In the genomic region with DNA sequence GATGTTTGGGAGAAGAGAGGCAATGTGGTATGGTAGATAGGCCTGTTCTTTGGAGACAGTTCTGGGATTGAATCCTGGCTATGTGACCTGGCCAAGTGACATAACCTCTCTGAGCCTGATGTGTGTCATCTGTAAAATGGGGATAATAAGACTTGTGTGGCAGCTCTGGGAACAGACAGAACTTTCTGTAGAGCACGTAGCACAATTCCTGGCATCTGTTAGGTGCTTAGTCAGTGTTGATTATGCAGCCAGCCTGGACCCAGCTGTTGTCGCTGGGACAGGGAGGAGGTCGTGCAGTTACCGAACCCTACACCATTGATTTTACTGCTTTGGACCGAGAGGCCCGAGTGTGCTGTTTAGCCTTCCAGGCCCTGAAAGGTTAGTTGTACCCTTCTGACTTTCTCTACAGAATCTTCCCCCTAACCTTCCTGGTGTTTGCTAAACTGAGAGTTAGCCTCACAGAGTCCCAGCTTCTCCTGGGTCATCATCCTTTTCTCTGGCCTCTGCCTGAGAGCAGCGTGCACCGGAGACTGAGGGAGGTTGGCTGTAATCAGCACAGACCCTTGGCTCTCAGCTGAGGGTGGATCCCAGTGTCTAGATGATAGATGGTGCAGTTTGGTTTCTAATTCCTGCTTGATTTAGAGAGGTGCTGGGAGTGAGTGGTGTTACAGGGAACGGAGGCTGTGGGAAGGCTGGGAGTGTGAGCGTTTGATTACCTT, we compare ENCODE assay signal across 13 cellular contexts. TPM values are rescaled to one million over a fixed set of nuclear protein-coding genes. Genes with fewer than 3 reads are reported as not detected.
A peak's percentile ranks its signal among the peaks of the same experiment; 100 is the strongest.
DNase-seq lines count a peak whose midpoint lies in the region; ATAC-seq and TF ChIP-seq lines count a peak whose summit lies in the region.
"Had no signal": no experiment of that assay in that cellular context is flagged by ENCODE, and none has a peak within 500 bp of the region (broad histone marks: within the 10 kb centered on the region; RNA-seq: fewer than 3 reads in every experiment).

No MANE protein-coding gene starts in this region.

- no peak overlapping the region for H3K4me3 ChIP-seq in left ventricle myocardium inferior
- H3K4me3 ChIP-seq in psoas muscle: peak overlapping the region; percentile 52

- H3K27me3 ChIP-seq in left ventricle myocardium inferior (ENCODE audit: low read depth) (no peaks in the 10 kb centered on the region), psoas muscle (ENCODE audit: insufficient read depth in 3 of 3, low read length in 2 of 3) (no peaks in the 10 kb centered on the region)

- H3K36me3 ChIP-seq in left ventricle myocardium inferior: no peaks in the 10 kb centered on the region
- H3K36me3 ChIP-seq in psoas muscle (ENCODE audit: insufficient read depth in 1 of 2, low read depth in 1 of 2): no peaks in the 10 kb centered on the region

- H3K27ac ChIP-seq in left ventricle myocardium inferior (replicated peaks): peak overlapping the region; percentile 80
- H3K27ac ChIP-seq in psoas muscle: peak overlapping the region; percentile 91

- H3K27ac Mint-ChIP-seq in activated T-helper 17 cell treated with anti-CD3 and anti-CD28 coated beads, Interleukin-2, amount 50 U/mL, for 72 hours: peak overlapping the region; percentile 48
- H3K27ac Mint-ChIP-seq in activated naive CD4-positive, alpha-beta T cell treated with anti-CD3 and anti-CD28 coated beads, Interleukin-2, amount 50 U/mL, for 72 hours: no peak overlapping the region
- H3K27ac Mint-ChIP-seq in activated naive CD4-positive, alpha-beta T cell treated with anti-CD3 and anti-CD28 coated beads, Interleukin-2, amount 10 ng/mL, durations not matched to agents 7 days and 5 days: no peak overlapping the region

- H3K4me1 ChIP-seq in left ventricle myocardium inferior (peaks cover 57% of the 10 kb centered on the region), psoas muscle (peaks cover 67% of the 10 kb centered on the region)

- DNase-seq in DMS 273 (lab: John Stamatoyannopoulos, UW; ENCODE audit: unreplicated experiment): peak; percentile 77
- peak; percentile 49 for DNase-seq in left ventricle myocardium inferior
- DNase-seq in psoas muscle: peak in 1 of 2 donors; percentile 72
- DNase-seq in activated naive CD4-positive, alpha-beta T cell treated with anti-CD3 and anti-CD28 coated beads, Interleukin-2, amount 50 U/mL, for 72 hours (ENCODE audit: low spot score in 2 of 2): no peak
- no peak for DNase-seq in activated naive CD4-positive, alpha-beta T cell treated with anti-CD3 and anti-CD28 coated beads, Interleukin-2, amount 10 ng/mL, durations not matched to agents 7 days and 5 days
- no peak for DNase-seq in NCI-H2107 (lab: John Stamatoyannopoulos, UW)
- DNase-seq: activated naive CD4-positive, alpha-beta T cell treated with anti-CD3 and anti-CD28 coated beads, Interleukin-2, amount 50 U/mL, for 16 hours; effector memory CD8-positive, alpha-beta T cell; NCI-H226; retina had no signal

- no peaks in the 10 kb centered on the region for H3K9me3 Mint-ChIP-seq in activated T-helper 17 cell treated with anti-CD3 and anti-CD28 coated beads, Interleukin-2, amount 50 U/mL, for 72 hours
- H3K9me3 Mint-ChIP-seq in activated naive CD4-positive, alpha-beta T cell treated with anti-CD3 and anti-CD28 coated beads, Interleukin-2, amount 50 U/mL, for 72 hours: no peaks in the 10 kb centered on the region
- H3K9me3 Mint-ChIP-seq in activated naive CD4-positive, alpha-beta T cell treated with anti-CD3 and anti-CD28 coated beads, Interleukin-2, amount 10 ng/mL, durations not matched to agents 7 days and 5 days: no peaks in the 10 kb centered on the region
- H3K9me3 Mint-ChIP-seq: effector memory CD8-positive, alpha-beta T cell had no signal

- H3K36me3 Mint-ChIP-seq in activated T-helper 17 cell treated with anti-CD3 and anti-CD28 coated beads, Interleukin-2, amount 50 U/mL, for 72 hours (ENCODE audit: low read depth): peaks cover 76% of the 10 kb centered on the region
- H3K36me3 Mint-ChIP-seq in activated naive CD4-positive, alpha-beta T cell treated with anti-CD3 and anti-CD28 coated beads, Interleukin-2, amount 50 U/mL, for 72 hours: peaks cover 0 to 6% of the 10 kb centered on the region in 2 donors
- peaks cover 41% of the 10 kb centered on the region for H3K36me3 Mint-ChIP-seq in activated naive CD4-positive, alpha-beta T cell treated with anti-CD3 and anti-CD28 coated beads, Interleukin-2, amount 10 ng/mL, durations not matched to agents 7 days and 5 days

- no peaks in the 10 kb centered on the region for H3K9me3 ChIP-seq in left ventricle myocardium inferior (replicated peaks)
- no peaks in the 10 kb centered on the region for H3K9me3 ChIP-seq in psoas muscle

- WGBS in psoas muscle, 3 donors: 17 to 35% (median 24%) methylated on average over 10 of the region's 10 CpGs

- no peak overlapping the region for H3K4me3 Mint-ChIP-seq in activated T-helper 17 cell treated with anti-CD3 and anti-CD28 coated beads, Interleukin-2, amount 50 U/mL, for 72 hours
- H3K4me3 Mint-ChIP-seq in activated naive CD4-positive, alpha-beta T cell treated with anti-CD3 and anti-CD28 coated beads, Interleukin-2, amount 10 ng/mL, durations not matched to agents 7 days and 5 days: no peak overlapping the region
- H3K4me3 Mint-ChIP-seq: effector memory CD8-positive, alpha-beta T cell had no signal

- TF ChIP-seq CTCF in left ventricle myocardium inferior (IDR thresholded peaks at IDR 0.05; ENCODE audit: borderline replicate concordance) (no peak), psoas muscle (IDR thresholded peaks at IDR 0.05) (peak; percentile 2)

- CTCF ChIA-PET in activated naive CD4-positive, alpha-beta T cell treated with anti-CD3 and anti-CD28 coated beads, Interleukin-2, amount 10 ng/mL, durations not matched to agents 7 days and 5 days (lab: Charles Lee): no interaction called here

- intact Hi-C loops in left ventricle myocardium inferior (cut with micrococcal nuclease) (no loop called here), psoas muscle (cut with DNase I) (loop anchor here in 1 of 2 donors (10.0 kb wide), 1 partner anchor 287 kb away; no protein-coding TSS in a partner anchor)

- no peak for ATAC-seq in activated T-helper 17 cell treated with anti-CD3 and anti-CD28 coated beads, Interleukin-2, amount 50 U/mL, for 72 hours (replicated peaks)
- ATAC-seq in psoas muscle (peak; percentile 74 to 86 (median 80)), HG03045 (IDR thresholded peaks at IDR 0.05; ENCODE audit: unreplicated experiment) (no peak)
- no peak for ATAC-seq in activated naive CD4-positive, alpha-beta T cell treated with anti-CD3 and anti-CD28 coated beads, Interleukin-2, amount 50 U/mL, for 72 hours
- ATAC-seq: activated CD4-positive, CD25-positive, alpha-beta regulatory T cell treated with anti-CD3 and anti-CD28 coated beads, Interleukin-2, amount 50 U/mL, for 24 hours; effector memory CD8-positive, alpha-beta T cell had no signal

- H3K27me3 Mint-ChIP-seq in activated T-helper 17 cell treated with anti-CD3 and anti-CD28 coated beads, Interleukin-2, amount 50 U/mL, for 72 hours: no peaks in the 10 kb centered on the region
- H3K27me3 Mint-ChIP-seq in activated naive CD4-positive, alpha-beta T cell treated with anti-CD3 and anti-CD28 coated beads, Interleukin-2, amount 10 ng/mL, durations not matched to agents 7 days and 5 days: no peaks in the 10 kb centered on the region
- H3K27me3 Mint-ChIP-seq: effector memory CD8-positive, alpha-beta T cell had no signal

- peaks cover 41% of the 10 kb centered on the region for H3K4me1 Mint-ChIP-seq in activated T-helper 17 cell treated with anti-CD3 and anti-CD28 coated beads, Interleukin-2, amount 50 U/mL, for 72 hours
- H3K4me1 Mint-ChIP-seq in activated naive CD4-positive, alpha-beta T cell treated with anti-CD3 and anti-CD28 coated beads, Interleukin-2, amount 10 ng/mL, durations not matched to agents 7 days and 5 days: peaks cover 54% of the 10 kb centered on the region

RNA-seq across cellular contexts. Expression of a gene that starts 31.9 kb away (rescaled TPM):
- 100 to 1,000 TPM in 1 of 2 donors, 10 to 100 TPM in 1; 96.3 to 128 TPM for total RNA-seq in activated T-helper 17 cell treated with anti-CD3 and anti-CD28 coated beads, Interleukin-2, amount 50 U/mL, for 72 hours
- total RNA-seq in left ventricle myocardium inferior (118 TPM), psoas muscle (100 to 1,000 TPM in 2 of 4 donors, 10 to 100 TPM in 2; 87.1 to 133 (median 110) TPM)
- polyA plus RNA-seq in psoas muscle: 10 to 100 TPM; 37.6 to 85.8 (median 50.2) TPM
- total RNA-seq in activated naive CD4-positive, alpha-beta T cell treated with anti-CD3 and anti-CD28 coated beads, Interleukin-2, amount 50 U/mL, for 72 hours: 10 to 100 TPM; 54.1 to 74.8 TPM

Comparison
In these comparisons a context has a peak if more than half of its experiments do, and no peak if none do; other contexts are left out.
1. DNase-seq: peak in DMS 273 (single experiment) and left ventricle myocardium inferior (single experiment); none in activated naive CD4-positive, alpha-beta T cell treated with anti-CD3 and anti-CD28 coated beads, Interleukin-2, amount 50 U/mL, for 72 hours (0 of 2), activated naive CD4-positive, alpha-beta T cell treated with anti-CD3 and anti-CD28 coated beads, Interleukin-2, amount 10 ng/mL, durations not matched to agents 7 days and 5 days (single experiment) and NCI-H2107 (single experiment).
2. ATAC-seq: peak in psoas muscle (4 of 4); none in activated T-helper 17 cell treated with anti-CD3 and anti-CD28 coated beads, Interleukin-2, amount 50 U/mL, for 72 hours (single experiment), activated naive CD4-positive, alpha-beta T cell treated with anti-CD3 and anti-CD28 coated beads, Interleukin-2, amount 50 U/mL, for 72 hours (0 of 2) and HG03045 (single experiment).